Comparison of ENCODE assay signal across 25 cellular contexts in the genomic region with DNA sequence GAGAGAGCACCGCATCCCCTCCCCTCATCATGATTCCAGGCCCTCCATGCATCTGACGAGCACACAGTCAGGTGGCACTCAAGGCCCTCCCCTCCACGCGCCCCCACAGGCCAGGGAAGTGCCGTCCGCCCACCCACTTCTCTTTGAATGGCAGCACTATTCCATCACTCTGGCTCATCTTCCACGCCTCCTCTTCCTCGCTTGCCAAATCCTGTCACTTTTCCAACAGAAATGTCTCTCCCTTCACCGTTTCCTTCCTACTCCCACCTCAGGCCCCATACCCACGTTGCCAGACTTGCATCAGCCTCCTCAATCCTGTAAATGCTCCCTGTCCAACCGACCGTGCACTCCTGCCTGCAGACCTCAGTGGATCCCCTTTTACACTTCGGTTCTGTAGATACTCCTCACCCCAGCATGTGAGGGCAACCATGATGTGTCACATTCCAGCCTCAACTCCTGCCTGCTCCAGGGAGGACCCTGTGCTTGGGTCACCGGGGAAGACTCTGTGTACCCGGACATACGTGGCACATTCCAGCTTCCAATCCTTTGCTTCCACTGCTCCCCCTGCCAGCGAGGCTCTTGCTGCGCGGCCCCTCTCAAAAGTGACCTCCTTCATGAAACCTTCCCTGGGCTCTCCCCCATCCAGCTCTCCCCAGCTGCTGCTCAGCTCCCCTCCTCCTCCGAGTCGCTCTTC. TPM values are rescaled to one million over a fixed set of nuclear protein-coding genes. Genes with fewer than 3 reads are reported as not detected.
DNase-seq lines count a peak whose midpoint lies in the region; ATAC-seq and TF ChIP-seq lines count a peak whose summit lies in the region.
"Had no signal": no experiment of that assay in that cellular context is flagged by ENCODE, and none has a peak within 500 bp of the region (broad histone marks: within the 10 kb centered on the region; RNA-seq: fewer than 3 reads in every experiment).

No MANE protein-coding gene starts in this region.

- H3K36me3 ChIP-seq in heart left ventricle (no peaks in the 10 kb centered on the region), esophagus squamous epithelium (no peaks in the 10 kb centered on the region), aorta (ENCODE audit: control insufficient read depth in 1 of 2, insufficient read depth in 2 of 2, low read length in 1 of 2) (no peaks in the 10 kb centered on the region), ovary (no peaks in the 10 kb centered on the region)
- H3K36me3 ChIP-seq in CD8-positive, alpha-beta memory T cell (ENCODE audit: insufficient read depth, low read length): no peaks in the 10 kb centered on the region
- H3K36me3 ChIP-seq: HAP-1, left lung, Peyer's patch had no signal

- H3K4me3 Mint-ChIP-seq in progenitor cell of endocrine pancreas (ENCODE audit: low read depth): no peak overlapping the region
- no peak overlapping the region for H3K4me3 Mint-ChIP-seq in CD8-positive, alpha-beta memory T cell
- H3K4me3 Mint-ChIP-seq: activated B cell treated with CpG ODN at 0.5 μM for 24 hours; activated naive CD8-positive, alpha-beta T cell treated with anti-CD3 and anti-CD28 coated beads, Interleukin-2, amount 50 U/mL, for 24 hours; stimulated activated effector memory CD8-positive, alpha-beta T cell treated with anti-CD3 and anti-CD28 coated beads, Interleukin-12 subunit alpha, Interleukin-12 subunit beta, amount 100 ng/mL, for 72 hours had no signal

- CTCF ChIA-PET in CD8-positive, alpha-beta memory T cell (lab: Charles Lee): interaction anchor here (1.0 kb wide), 1 partner anchor 8 kb away, joined by 3 read pairs; no protein-coding TSS in a partner anchor

- no peaks in the 10 kb centered on the region for H3K36me3 Mint-ChIP-seq in progenitor cell of endocrine pancreas (ENCODE audit: insufficient read depth)
- H3K36me3 Mint-ChIP-seq in CD8-positive, alpha-beta memory T cell: no peaks in the 10 kb centered on the region
- H3K36me3 Mint-ChIP-seq: stimulated activated effector memory CD8-positive, alpha-beta T cell treated with anti-CD3 and anti-CD28 coated beads, Interleukin-12 subunit alpha, Interleukin-12 subunit beta, amount 100 ng/mL, for 72 hours had no signal

- H3K4me1 ChIP-seq in heart left ventricle: peaks cover 3 to 100% (median 61%) of the 10 kb centered on the region in 12 donors
- H3K4me1 ChIP-seq in esophagus squamous epithelium: peaks cover 0 to 59% (median 24%) of the 10 kb centered on the region in 3 donors
- H3K4me1 ChIP-seq in aorta (ENCODE audit: control insufficient read depth in 1 of 2, insufficient read depth in 2 of 2, low read length in 2 of 2): peaks cover 1 to 14% of the 10 kb centered on the region in 2 donors
- H3K4me1 ChIP-seq in ovary (ENCODE audit: insufficient read depth): peaks cover 34% of the 10 kb centered on the region
- H3K4me1 ChIP-seq in CD8-positive, alpha-beta memory T cell (ENCODE audit: insufficient read depth, low read length): no peaks in the 10 kb centered on the region
- H3K4me1 ChIP-seq: Caco-2, HAP-1, left lung had no signal

- POLR2A ChIA-PET in CD8-positive, alpha-beta memory T cell (lab: Charles Lee): no interaction called here

- no peaks in the 10 kb centered on the region for H3K27me3 Mint-ChIP-seq in progenitor cell of endocrine pancreas
- H3K27me3 Mint-ChIP-seq in CD8-positive, alpha-beta memory T cell: peaks cover 2% of the 10 kb centered on the region in 2 donors
- H3K27me3 Mint-ChIP-seq: activated naive CD8-positive, alpha-beta T cell treated with anti-CD3 and anti-CD28 coated beads, Interleukin-2, amount 50 U/mL, for 24 hours had no signal

- intact Hi-C loops in heart left ventricle (cut with DNase I): loop anchor here in 1 of 10 donors (5.0 kb wide), 1 partner anchor 77 kb away; no protein-coding TSS in a partner anchor
- intact Hi-C loops in left ventricle myocardium superior (cut with micrococcal nuclease): no loop called here
- intact Hi-C loops in esophagus squamous epithelium (cut with DNase I): no loop called here
- intact Hi-C loops in aorta (cut with DNase I): no loop called here
- intact Hi-C loops in ovary (cut with DNase I): no loop called here

- no peaks in the 10 kb centered on the region for H3K9me3 Mint-ChIP-seq in progenitor cell of endocrine pancreas (ENCODE audit: low read depth)
- H3K9me3 Mint-ChIP-seq in CD8-positive, alpha-beta memory T cell: no peaks in the 10 kb centered on the region
- H3K9me3 Mint-ChIP-seq: activated B cell treated with CpG ODN at 0.5 μM for 24 hours; activated naive CD8-positive, alpha-beta T cell treated with anti-CD3 and anti-CD28 coated beads, Interleukin-2, amount 50 U/mL, for 24 hours; stimulated activated effector memory CD8-positive, alpha-beta T cell treated with anti-CD3 and anti-CD28 coated beads, Interleukin-12 subunit alpha, Interleukin-12 subunit beta, amount 100 ng/mL, for 72 hours had no signal

- peaks cover 42% of the 10 kb centered on the region for H3K4me1 Mint-ChIP-seq in progenitor cell of endocrine pancreas (ENCODE audit: low read depth)
- peaks cover 6 to 11% (median 10%) of the 10 kb centered on the region in 3 donors for H3K4me1 Mint-ChIP-seq in CD8-positive, alpha-beta memory T cell
- H3K4me1 Mint-ChIP-seq: activated B cell treated with CpG ODN at 0.5 μM for 24 hours; stimulated activated effector memory CD8-positive, alpha-beta T cell treated with anti-CD3 and anti-CD28 coated beads, Interleukin-12 subunit alpha, Interleukin-12 subunit beta, amount 100 ng/mL, for 72 hours had no signal

- DNase-seq in heart left ventricle (no peak), left ventricle myocardium superior (no peak), esophagus squamous epithelium (lab: John Stamatoyannopoulos, UW) (no peak), progenitor cell of endocrine pancreas (ENCODE audit: low spot score, unreplicated experiment) (no peak), aorta (peak in 1 of 2 donors; percentile 25), NOMO-1 (lab: John Stamatoyannopoulos, UW; ENCODE audit: unreplicated experiment in 2 of 2) (no peak), ovary (no peak)
- DNase-seq in CD8-positive, alpha-beta memory T cell: no peak
- DNase-seq: activated B cell treated with CpG ODN at 0.5 μM for 24 hours; activated CD4-positive, alpha-beta T cell treated with anti-CD3 and anti-CD28 coated beads, Interleukin-2, amount 50 U/mL, for 48 hours; activated effector memory CD4-positive, alpha-beta T cell treated with Interleukin-2 at 50 U/mL for 16 hours; activated naive CD8-positive, alpha-beta T cell treated with anti-CD3 and anti-CD28 coated beads, Interleukin-2, amount 50 U/mL, for 24 hours; AML-193; Caco-2; effector memory CD4-positive, alpha-beta T cell; KG1; left lung; NCI-H1694 treated with DMSO at 0.1 percent for 48 hours; NCI-H226; T-helper 2 cell; trophoblast cell had no signal

- H3K9me3 ChIP-seq in heart left ventricle: no peaks in the 10 kb centered on the region
- no peaks in the 10 kb centered on the region for H3K9me3 ChIP-seq in esophagus squamous epithelium
- no peaks in the 10 kb centered on the region for H3K9me3 ChIP-seq in aorta (ENCODE audit: control insufficient read depth, low read length)
- no peaks in the 10 kb centered on the region for H3K9me3 ChIP-seq in ovary
- H3K9me3 ChIP-seq in CD8-positive, alpha-beta memory T cell (ENCODE audit: low read length): no peaks in the 10 kb centered on the region
- H3K9me3 ChIP-seq: Caco-2, HAP-1, left lung, Peyer's patch had no signal

- TF ChIP-seq CTCF in heart left ventricle (IDR thresholded peaks at IDR 0.05) (no peak), esophagus squamous epithelium (IDR thresholded peaks at IDR 0.05) (no peak), progenitor cell of endocrine pancreas (IDR thresholded peaks at IDR 0.05; ENCODE audit: unreplicated experiment) (no peak), ovary (IDR thresholded peaks at IDR 0.05) (no peak)

- WGBS in heart left ventricle, 4 donors: 52 to 57% (median 55%) methylated on average over 21 of the region's 21 CpGs
- WGBS in esophagus squamous epithelium, 2 donors: 69 to 75% methylated on average over 21 of the region's 21 CpGs
- WGBS in aorta, 2 donors: 51 to 57% methylated on average over 21 of the region's 21 CpGs
- 74 to 79% (median 74%) methylated on average over 21 of the region's 21 CpGs for WGBS in ovary, 3 donors

- no peak for TF ChIP-seq POLR2A in heart left ventricle (IDR thresholded peaks at IDR 0.05)
- no peak for TF ChIP-seq POLR2A in esophagus squamous epithelium (IDR thresholded peaks at IDR 0.05)
- no peak for TF ChIP-seq POLR2A in ovary (IDR thresholded peaks at IDR 0.05)

- H3K4me3 ChIP-seq in heart left ventricle: no peak overlapping the region
- H3K4me3 ChIP-seq in esophagus squamous epithelium: no peak overlapping the region
- H3K4me3 ChIP-seq in aorta (ENCODE audit: low read length in 2 of 2): no peak overlapping the region
- no peak overlapping the region for H3K4me3 ChIP-seq in ovary
- H3K4me3 ChIP-seq in CD8-positive, alpha-beta memory T cell (ENCODE audit: low read length): no peak overlapping the region
- H3K4me3 ChIP-seq: HAP-1, left lung, Peyer's patch had no signal

- no peak for TF ChIP-seq EP300 in ovary (IDR thresholded peaks at IDR 0.05)

- peak overlapping the region; percentile 31 for H3K27ac Mint-ChIP-seq in progenitor cell of endocrine pancreas
- H3K27ac Mint-ChIP-seq in CD8-positive, alpha-beta memory T cell: peak overlapping the region in 2 of 8 donors; percentile 39 to 84
- H3K27ac Mint-ChIP-seq: activated B cell treated with CpG ODN at 0.5 μM for 24 hours; activated naive CD8-positive, alpha-beta T cell treated with anti-CD3 and anti-CD28 coated beads, Interleukin-2, amount 50 U/mL, for 24 hours; stimulated activated effector memory CD8-positive, alpha-beta T cell treated with anti-CD3 and anti-CD28 coated beads, Interleukin-12 subunit alpha, Interleukin-12 subunit beta, amount 100 ng/mL, for 72 hours had no signal

- H3K27ac ChIP-seq in heart left ventricle (peak overlapping the region; percentile 37 to 94 (median 88)), esophagus squamous epithelium (peak overlapping the region; percentile 56 to 91 (median 84)), aorta (ENCODE audit: low read depth in 1 of 2, low read length in 2 of 2) (peak overlapping the region; percentile 23 to 56), ovary (no peak overlapping the region)
- H3K27ac ChIP-seq in CD8-positive, alpha-beta memory T cell (ENCODE audit: low read depth, low read length): no peak overlapping the region
- H3K27ac ChIP-seq: 22Rv1, left lung had no signal

- ATAC-seq in heart left ventricle (no peak), left ventricle myocardium superior (no peak), aorta (ENCODE audit: low FRiP score) (no peak)
- ATAC-seq: activated naive CD8-positive, alpha-beta T cell treated with anti-CD3 and anti-CD28 coated beads, Interleukin-2, amount 50 U/mL, for 24 hours; left lung; stimulated activated effector memory CD8-positive, alpha-beta T cell treated with anti-CD3 and anti-CD28 coated beads, Interleukin-12 subunit alpha, Interleukin-12 subunit beta, amount 100 ng/mL, for 72 hours had no signal

- H3K27me3 ChIP-seq in heart left ventricle: no peaks in the 10 kb centered on the region
- no peaks in the 10 kb centered on the region for H3K27me3 ChIP-seq in esophagus squamous epithelium
- H3K27me3 ChIP-seq in aorta (ENCODE audit: control insufficient read depth in 1 of 2, insufficient read depth in 2 of 2, low read length in 1 of 2): no peaks in the 10 kb centered on the region
- H3K27me3 ChIP-seq in ovary: no peaks in the 10 kb centered on the region
- no peaks in the 10 kb centered on the region for H3K27me3 ChIP-seq in CD8-positive, alpha-beta memory T cell (ENCODE audit: insufficient read depth, low read length, poor library complexity, severe bottlenecking)
- H3K27me3 ChIP-seq: left lung, Peyer's patch had no signal

RNA-seq across cellular contexts. Expression of a gene that starts 29.6 kb away (rescaled TPM):
- total RNA-seq in heart left ventricle (100 to 1,000 TPM; 106 to 276 (median 170) TPM), left ventricle myocardium superior (273 TPM), esophagus squamous epithelium (10 to 100 TPM in 1 of 4 donors, 1 to 10 TPM in 2, under 1 TPM in 1; 0.72 to 17.4 (median 5.3) TPM), progenitor cell of endocrine pancreas (33.8 and 35.9 TPM in 2 replicates), aorta (10 to 100 TPM; 65.5 to 72.7 TPM), ovary (10 to 100 TPM in 6 of 7 donors, 1 to 10 TPM in 1; 5.3 to 36.2 (median 25.6) TPM)
- polyA plus RNA-seq in heart left ventricle (10 to 100 TPM; 78.5 to 84.1 TPM), aorta (10 to 100 TPM in 1 of 2 donors, 1 to 10 TPM in 1; 6.6 to 16.3 TPM), ovary (10 to 100 TPM; 15.4 to 17.1 TPM)
- under 1 TPM in 1 of 2 experiments, not detected in 1; 0.16 TPM for total RNA-seq in CD8-positive, alpha-beta memory T cell
- 0.02 TPM for polyA plus RNA-seq in CD8-positive, alpha-beta memory T cell
- total RNA-seq: activated B cell treated with CpG ODN at 0.5 μM for 24 hours had no signal

Comparison
In these comparisons a context has a peak if more than half of its experiments do, and no peak if none do; other contexts are left out.
1. H3K27ac ChIP-seq: peak in heart left ventricle (12 of 12), esophagus squamous epithelium (4 of 4) and aorta (2 of 2); none in ovary (0 of 2) and CD8-positive, alpha-beta memory T cell (single experiment).